In the genomic region with DNA sequence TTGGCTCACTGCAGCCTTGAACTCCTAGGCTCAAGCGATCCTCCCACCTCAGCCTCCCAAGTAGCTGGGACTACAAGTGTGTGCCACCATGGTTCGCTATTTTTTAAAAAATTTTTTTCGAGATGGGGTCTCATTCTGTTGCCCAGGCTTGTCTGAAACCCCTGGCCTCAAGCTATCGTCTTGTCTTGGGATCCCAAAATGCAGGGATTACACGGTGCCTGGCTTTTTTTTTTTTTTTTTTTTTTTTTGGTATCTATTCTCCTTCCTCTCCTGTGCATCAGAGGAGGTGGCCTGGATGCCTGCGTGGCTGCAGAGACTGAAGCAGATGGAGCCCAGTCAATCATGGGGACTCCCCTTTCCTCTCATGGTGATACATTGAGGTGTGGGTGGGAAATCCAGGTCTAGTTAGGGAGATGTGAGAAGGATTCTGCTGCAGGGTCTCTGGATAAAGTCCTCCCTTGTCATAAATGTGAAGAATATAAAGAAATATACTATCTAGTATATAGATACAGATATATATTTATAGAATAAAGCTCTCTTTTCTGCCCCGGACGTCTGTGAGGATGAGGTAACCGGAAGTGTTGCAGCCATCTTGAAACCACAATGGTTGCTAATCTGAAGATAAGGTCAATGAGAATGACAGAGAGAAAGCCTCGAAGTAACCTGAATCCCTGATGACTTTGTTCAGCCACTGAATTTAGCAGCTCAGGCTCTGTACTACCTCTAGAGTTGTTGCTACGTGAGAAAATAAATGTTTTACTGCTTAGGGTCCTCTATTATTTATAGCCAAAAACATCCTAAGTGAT, we compare ENCODE assay signal across 1 cellular context.
TF ChIP-seq lines count a peak whose summit lies in the region.

No MANE protein-coding gene starts in this region.

TF ChIP-seq in IMR-90, 13 proteins besides CTCF, POLR2A, EP300 and RAD21:
- TF ChIP-seq, protein P1, sequence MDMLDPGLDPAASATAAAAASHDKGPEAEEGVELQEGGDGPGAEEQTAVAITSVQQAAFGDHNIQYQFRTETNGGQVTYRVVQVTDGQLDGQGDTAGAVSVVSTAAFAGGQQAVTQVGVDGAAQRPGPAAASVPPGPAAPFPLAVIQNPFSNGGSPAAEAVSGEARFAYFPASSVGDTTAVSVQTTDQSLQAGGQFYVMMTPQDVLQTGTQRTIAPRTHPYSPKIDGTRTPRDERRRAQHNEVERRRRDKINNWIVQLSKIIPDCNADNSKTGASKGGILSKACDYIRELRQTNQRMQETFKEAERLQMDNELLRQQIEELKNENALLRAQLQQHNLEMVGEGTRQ (IDR thresholded peaks at IDR 0.05; ENCODE audit: low read depth, low read length): no peak
- TF ChIP-seq CHD1 (IDR thresholded peaks at IDR 0.05; ENCODE audit: low read depth, low read length) (no peak), MXI1 (IDR thresholded peaks at IDR 0.05; ENCODE audit: borderline replicate concordance, low read depth, low read length) (no peak), FOS (IDR thresholded peaks at IDR 0.05; ENCODE audit: low read depth, low read length) (no peak), RFX5 (IDR thresholded peaks at IDR 0.05; ENCODE audit: low read depth, low read length) (no peak), SMC3 (IDR thresholded peaks at IDR 0.05; ENCODE audit: low read depth, low read length) (no peak), MAZ (IDR thresholded peaks at IDR 0.05; ENCODE audit: borderline replicate concordance, low read depth, low read length) (no peak), RCOR1 (IDR thresholded peaks at IDR 0.05; ENCODE audit: insufficient replicate concordance, low read length) (no peak), MAFK (IDR thresholded peaks at IDR 0.05; ENCODE audit: low read depth, low read length) (no peak), NFE2L2 (IDR thresholded peaks at IDR 0.05; ENCODE audit: low read depth, low read length) (no peak), CEBPB (IDR thresholded peaks at IDR 0.05; ENCODE audit: low read depth, low read length) (no peak)
TF ChIP-seq in IMR-90: peak in this region for 0.
